In genomic region chr18:25464211-25464610, GRCh38 we compare ENCODE assay signal across 25 cellular contexts.
DNase-seq lines count a peak whose midpoint lies in the region; ATAC-seq and TF ChIP-seq lines count a peak whose summit lies in the region.
"Had no signal": no experiment of that assay in that cellular context is flagged by ENCODE, and none has a peak within 500 bp of the region (broad histone marks: within the 10 kb centered on the region; RNA-seq: fewer than 3 reads in every experiment).

No MANE protein-coding gene starts in this region.

- no peaks in the 10 kb centered on the region for H3K9me2 ChIP-seq in SK-N-SH

- H2AFZ ChIP-seq in SK-N-SH (ENCODE audit: low read depth) (no peak overlapping the region), fibroblast of lung (ENCODE audit: low read length) (no peak overlapping the region)

- H3K4me1 ChIP-seq in SK-N-SH (ENCODE audit: control insufficient read depth in 1 of 2, insufficient read depth in 2 of 2, low read depth in 1 of 2, low read length in 1 of 2) (peaks cover 0 to 11% of the 10 kb centered on the region in 2 experiments; a peak in 2 of 4 replicates), fibroblast of lung (ENCODE audit: control insufficient read depth, extremely low read depth, insufficient read depth, low read length) (peaks cover 28% of the 10 kb centered on the region), upper lobe of right lung (no peaks in the 10 kb centered on the region)

- H3K79me2 ChIP-seq in SK-N-SH (ENCODE audit: insufficient read depth) (no peaks in the 10 kb centered on the region), fibroblast of lung (ENCODE audit: control insufficient read depth, insufficient read depth, low read length) (no peaks in the 10 kb centered on the region)

- no peak for TF ChIP-seq RAD21 in SK-N-SH (IDR thresholded peaks at IDR 0.05; ENCODE audit: low read length)

- H3K27me3 ChIP-seq in SK-N-SH (ENCODE audit: insufficient read depth) (no peaks in the 10 kb centered on the region), fibroblast of lung (ENCODE audit: control insufficient read depth, insufficient read depth, low read length) (no peaks in the 10 kb centered on the region), upper lobe of right lung (no peaks in the 10 kb centered on the region)
- H3K27me3 ChIP-seq: transverse colon had no signal

- intact Hi-C loops in upper lobe of right lung (cut with DNase I) = no loop called here
- intact Hi-C loops in sciatic nerve (cut with DNase I) = no loop called here

- H4K20me1 ChIP-seq in SK-N-SH (ENCODE audit: insufficient read depth) (no peaks in the 10 kb centered on the region), fibroblast of lung (ENCODE audit: control insufficient read depth, extremely low read depth, insufficient read depth, low read length) (no peaks in the 10 kb centered on the region)

- ATAC-seq in upper lobe of right lung = no peak
- no peak for ATAC-seq in sciatic nerve
- no peak for ATAC-seq in HG02885 (IDR thresholded peaks at IDR 0.05; ENCODE audit: poor library complexity, unreplicated experiment)
- ATAC-seq: left colon; naive thymus-derived CD4-positive, alpha-beta T cell had no signal

- H3K9ac ChIP-seq in SK-N-SH = no peak overlapping the region
- no peak overlapping the region for H3K9ac ChIP-seq in fibroblast of lung (ENCODE audit: insufficient read depth, low read length)

- DNase-seq in ELR (ENCODE audit: low read depth) (peak; percentile 80), SK-N-SH (no peak), fibroblast of lung (ENCODE audit: low read depth in 2 of 2) (peak; percentile 66 to 87), skeletal muscle cell (ENCODE audit: low read depth) (peak; percentile 38), upper lobe of right lung (no peak), sciatic nerve (ENCODE audit: low spot score) (no peak), SW 1271 (lab: John Stamatoyannopoulos, UW) (no peak)
- DNase-seq: activated CD4-positive, alpha-beta T cell treated with anti-CD3 and anti-CD28 coated beads, Interleukin-2, amount 50 U/mL, for 1 hour; activated CD8-positive, alpha-beta memory T cell treated with anti-CD3 and anti-CD28 coated beads, Interleukin-2, amount 50 U/mL, for 4 hours; activated naive CD8-positive, alpha-beta T cell treated with anti-CD3 and anti-CD28 coated beads for 36 hours; COR-L47; dermis blood vessel endothelial cell; left colon; mesendoderm; naive thymus-derived CD4-positive, alpha-beta T cell; NCI-H1694 treated with DMSO at 0.1 percent for 48 hours; NCI-H226; NCI-H82; OCI-M1; Right ventricle myocardium superior; stimulated activated CD4-positive, alpha-beta T cell treated with anti-CD3 and anti-CD28 coated beads, Interleukin-2, amount 100 ng/mL, for 48 hours; transverse colon had no signal

- CTCF ChIA-PET in SK-N-SH (lab: Yijun Ruan, JAX) = no interaction called here

- H3K4me3 ChIP-seq in SK-N-SH (ENCODE audit: low read depth in 2 of 2, low read length in 1 of 2) = no peak overlapping the region
- peak overlapping the region in 1 of 4 experiments; percentile 6 for H3K4me3 ChIP-seq in fibroblast of lung (replicated peaks in 1 of 4; ENCODE audit: control extremely low read depth in 1 of 4, insufficient read depth in 1 of 4, low read depth in 3 of 4, low read length in 4 of 4)
- H3K4me3 ChIP-seq in skeletal muscle cell (ENCODE audit: low read depth, low read length) = no peak overlapping the region
- no peak overlapping the region for H3K4me3 ChIP-seq in upper lobe of right lung
- H3K4me3 ChIP-seq: skin epidermis, transverse colon had no signal

- H3K9me3 ChIP-seq in SK-N-SH (no peaks in the 10 kb centered on the region), fibroblast of lung (ENCODE audit: control insufficient read depth, insufficient read depth, low read depth, low read length) (no peaks in the 10 kb centered on the region), upper lobe of right lung (no peaks in the 10 kb centered on the region)
- H3K9me3 ChIP-seq: transverse colon had no signal

- TF ChIP-seq CTCF in SK-N-SH (IDR thresholded peaks at IDR 0.05) (no peak), fibroblast of lung (conservative IDR thresholded peaks at IDR 0.05 in 1 of 2, IDR thresholded peaks at IDR 0.05 in 1 of 2; ENCODE audit: low read depth in 1 of 2, low read length in 2 of 2) (no peak), upper lobe of right lung (IDR thresholded peaks at IDR 0.05) (no peak)

- no peak overlapping the region for H3K4me2 ChIP-seq in SK-N-SH
- H3K4me2 ChIP-seq in fibroblast of lung (ENCODE audit: extremely low read depth, insufficient read depth, low read length) = peak overlapping the region; percentile 68

- no peak overlapping the region for H3K27ac ChIP-seq in SK-N-SH (ENCODE audit: low read depth in 2 of 2, low read length in 1 of 2)
- peak overlapping the region; percentile 86 for H3K27ac ChIP-seq in fibroblast of lung (ENCODE audit: insufficient read depth, low read length)
- no peak overlapping the region for H3K27ac ChIP-seq in upper lobe of right lung
- H3K27ac ChIP-seq: epithelial cell of prostate, skin epidermis, transverse colon had no signal

- TF ChIP-seq EP300 in SK-N-SH (IDR thresholded peaks at IDR 0.05; ENCODE audit: borderline replicate concordance in 1 of 2, low read depth in 1 of 2, low read length in 1 of 2) = peak in 1 of 2 experiments; percentile 44; a peak in 1 of 4 replicates

- POLR2A ChIA-PET in SK-N-SH (lab: Yijun Ruan, JAX) = no interaction called here

- H3K36me3 ChIP-seq in SK-N-SH (replicated peaks in 1 of 2; ENCODE audit: control insufficient read depth in 1 of 2, insufficient read depth in 2 of 2, low read length in 1 of 2) = no peaks in the 10 kb centered on the region
- H3K36me3 ChIP-seq in fibroblast of lung (ENCODE audit: control insufficient read depth, insufficient read depth, low read length) = no peaks in the 10 kb centered on the region
- no peaks in the 10 kb centered on the region for H3K36me3 ChIP-seq in upper lobe of right lung
- H3K36me3 ChIP-seq: transverse colon had no signal

- H3F3A ChIP-seq in SK-N-SH (replicated peaks; ENCODE audit: insufficient read depth) = no peaks in the 10 kb centered on the region

TF ChIP-seq in SK-N-SH, 30 proteins besides CTCF, POLR2A, EP300 and RAD21 (continues in another document):
- TF ChIP-seq CHD2 (IDR thresholded peaks at IDR 0.05; ENCODE audit: low read length, partially characterized antibody) (no peak), SMC3 (IDR thresholded peaks at IDR 0.05; ENCODE audit: low read depth, low read length) (no peak), MEF2A (IDR thresholded peaks at IDR 0.05; ENCODE audit: borderline replicate concordance, low read depth) (no peak), JUND (IDR thresholded peaks at IDR 0.05) (peak; percentile 44; the same call in 1 of the 2 replicates), GATA2 (CRISPR knock-in tag; IDR thresholded peaks at IDR 0.05) (no peak), FOSL2 (IDR thresholded peaks at IDR 0.05; ENCODE audit: borderline replicate concordance, low read depth) (peak; percentile 27; the same call in 1 of the 2 replicates), NFIC (IDR thresholded peaks at IDR 0.05; ENCODE audit: borderline replicate concordance) (no peak; the same call in 1 of the 2 replicates), POLR2AphosphoS5 (IDR thresholded peaks at IDR 0.05; ENCODE audit: low read depth, low read length) (no peak), EZH2phosphoT487 (IDR thresholded peaks at IDR 0.05; ENCODE audit: borderline replicate concordance, low read depth) (no peak), SIN3A (IDR thresholded peaks at IDR 0.05; ENCODE audit: borderline replicate concordance, low read depth, low read length) (no peak), RCOR1 (IDR thresholded peaks at IDR 0.05; ENCODE audit: low read length) (no peak), ZBTB33 (IDR thresholded peaks at IDR 0.05; ENCODE audit: borderline replicate concordance, low read depth) (no peak), MXI1 (IDR thresholded peaks at IDR 0.05; ENCODE audit: low read depth, low read length) (no peak), YY1 (IDR thresholded peaks at IDR 0.05; ENCODE audit: low read depth) (no peak)
- TF ChIP-seq, protein P1, sequence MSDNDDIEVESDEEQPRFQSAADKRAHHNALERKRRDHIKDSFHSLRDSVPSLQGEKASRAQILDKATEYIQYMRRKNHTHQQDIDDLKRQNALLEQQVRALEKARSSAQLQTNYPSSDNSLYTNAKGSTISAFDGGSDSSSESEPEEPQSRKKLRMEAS (IDR thresholded peaks at IDR 0.05; ENCODE audit: low read depth) = no peak
- TF ChIP-seq, protein P2, sequence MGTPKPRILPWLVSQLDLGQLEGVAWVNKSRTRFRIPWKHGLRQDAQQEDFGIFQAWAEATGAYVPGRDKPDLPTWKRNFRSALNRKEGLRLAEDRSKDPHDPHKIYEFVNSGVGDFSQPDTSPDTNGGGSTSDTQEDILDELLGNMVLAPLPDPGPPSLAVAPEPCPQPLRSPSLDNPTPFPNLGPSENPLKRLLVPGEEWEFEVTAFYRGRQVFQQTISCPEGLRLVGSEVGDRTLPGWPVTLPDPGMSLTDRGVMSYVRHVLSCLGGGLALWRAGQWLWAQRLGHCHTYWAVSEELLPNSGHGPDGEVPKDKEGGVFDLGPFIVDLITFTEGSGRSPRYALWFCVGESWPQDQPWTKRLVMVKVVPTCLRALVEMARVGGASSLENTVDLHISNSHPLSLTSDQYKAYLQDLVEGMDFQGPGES (IDR thresholded peaks at IDR 0.05; ENCODE audit: low read depth, low read length) = no peak
- TF ChIP-seq, protein P3, sequence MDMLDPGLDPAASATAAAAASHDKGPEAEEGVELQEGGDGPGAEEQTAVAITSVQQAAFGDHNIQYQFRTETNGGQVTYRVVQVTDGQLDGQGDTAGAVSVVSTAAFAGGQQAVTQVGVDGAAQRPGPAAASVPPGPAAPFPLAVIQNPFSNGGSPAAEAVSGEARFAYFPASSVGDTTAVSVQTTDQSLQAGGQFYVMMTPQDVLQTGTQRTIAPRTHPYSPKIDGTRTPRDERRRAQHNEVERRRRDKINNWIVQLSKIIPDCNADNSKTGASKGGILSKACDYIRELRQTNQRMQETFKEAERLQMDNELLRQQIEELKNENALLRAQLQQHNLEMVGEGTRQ (IDR thresholded peaks at IDR 0.05; ENCODE audit: borderline replicate concordance, low read depth, low read length) = no peak

Comparison
In these comparisons a context has a peak if more than half of its experiments do, and no peak if none do; other contexts are left out.
1. DNase-seq: peak in ELR (single experiment), fibroblast of lung (2 of 2) and skeletal muscle cell (single experiment); none in SK-N-SH (single experiment), upper lobe of right lung (single experiment), sciatic nerve (single experiment) and SW 1271 (0 of 2).